Comparison of ENCODE assay signal across 22 cellular contexts in genomic region chr15:63444607-63445006, GRCh38.
"Had no signal": no experiment of that assay in that cellular context is flagged by ENCODE, and none has a peak within 500 bp of the region (broad histone marks: within the 10 kb centered on the region; RNA-seq: fewer than 3 reads in every experiment).

No MANE protein-coding gene starts in this region.

- H3K79me2 ChIP-seq: hepatocyte had no signal

- ATAC-seq: left cardiac atrium; mucosa of descending colon; natural killer cell; stimulated activated effector memory CD8-positive, alpha-beta T cell treated with anti-CD3 and anti-CD28 coated beads, Interleukin-12 subunit alpha, Interleukin-12 subunit beta, amount 100 ng/mL, for 72 hours; stimulated activated naive CD8-positive, alpha-beta T cell treated with anti-CD3 and anti-CD28 coated beads, Interleukin-15, Interleukin-2, amounts not matched to agents 100 U/mL and 50 U/mL, for 24 hours had no signal

- H2AFZ ChIP-seq: hepatocyte had no signal

- H3K4me3 Mint-ChIP-seq: natural killer cell; neural crest cell; stimulated activated effector memory CD8-positive, alpha-beta T cell treated with anti-CD3 and anti-CD28 coated beads, Interleukin-12 subunit alpha, Interleukin-12 subunit beta, amount 100 ng/mL, for 72 hours had no signal

- H3K9me3 Mint-ChIP-seq: natural killer cell; neural crest cell; stimulated activated effector memory CD8-positive, alpha-beta T cell treated with anti-CD3 and anti-CD28 coated beads, Interleukin-12 subunit alpha, Interleukin-12 subunit beta, amount 100 ng/mL, for 72 hours had no signal

- FAIRE-seq: kidney had no signal

- DNase-seq: colonic mucosa; dermis blood vessel endothelial cell; erythroblast; foreskin melanocyte; kidney; left cardiac atrium; mammary epithelial cell; mucosa of descending colon; natural killer cell; nucleus accumbens; ovary; stimulated activated CD4-positive, alpha-beta T cell treated with anti-CD3 and anti-CD28 coated beads, Interleukin-4, amount 100 ng/mL, for 1 hour; stimulated activated CD8-positive, alpha-beta memory T cell treated with anti-CD3 and anti-CD28 coated beads, Interleukin-4, amount 100 ng/mL, for 48 hours; stimulated activated naive CD8-positive, alpha-beta T cell treated with anti-CD3 and anti-CD28 coated beads, Interleukin-15, Interleukin-2, amounts not matched to agents 100 U/mL and 50 U/mL, for 24 hours; thyroid gland; upper lobe of left lung; uterus had no signal

- H3K27me3 ChIP-seq: colonic mucosa, hepatocyte, ovary, right atrium auricular region, suprapubic skin, thyroid gland, upper lobe of left lung, uterus had no signal

- H3K9me3 ChIP-seq: colonic mucosa, mucosa of descending colon, ovary, right atrium auricular region, suprapubic skin, thyroid gland, upper lobe of left lung, uterus had no signal

- H3K4me1 Mint-ChIP-seq: natural killer cell had no signal

- H3K36me3 ChIP-seq: colonic mucosa, ovary, right atrium auricular region, suprapubic skin, thyroid gland, upper lobe of left lung, uterus had no signal

- H3K4me1 ChIP-seq: right atrium auricular region, uterus had no signal

- H3K27ac ChIP-seq: colonic mucosa, hepatocyte, ovary, right atrium auricular region, suprapubic skin, thyroid gland, upper lobe of left lung, uterus had no signal

- H3K4me2 ChIP-seq: hepatocyte had no signal

- H3K27ac Mint-ChIP-seq: natural killer cell; stimulated activated effector memory CD8-positive, alpha-beta T cell treated with anti-CD3 and anti-CD28 coated beads, Interleukin-12 subunit alpha, Interleukin-12 subunit beta, amount 100 ng/mL, for 72 hours had no signal

- H3K36me3 Mint-ChIP-seq: natural killer cell; stimulated activated effector memory CD8-positive, alpha-beta T cell treated with anti-CD3 and anti-CD28 coated beads, Interleukin-12 subunit alpha, Interleukin-12 subunit beta, amount 100 ng/mL, for 72 hours had no signal

- H3K4me3 ChIP-seq: colonic mucosa, hepatocyte, mucosa of descending colon, ovary, right atrium auricular region, suprapubic skin, thyroid gland, upper lobe of left lung, uterus had no signal
